31 cellular contexts compared by ENCODE assay signal in genomic region chr13:65368832-65369231, GRCh38.
DNase-seq lines count a peak whose midpoint lies in the region; TF ChIP-seq lines count a peak whose summit lies in the region.
"Had no signal": no experiment of that assay in that cellular context is flagged by ENCODE, and none has a peak within 500 bp of the region (broad histone marks: within the 10 kb centered on the region; RNA-seq: fewer than 3 reads in every experiment).

No MANE protein-coding gene starts in this region.

- TF ChIP-seq CTCF in progenitor cell of endocrine pancreas (IDR thresholded peaks at IDR 0.05; ENCODE audit: unreplicated experiment), result no peak
- TF ChIP-seq CTCF in adrenal gland (IDR thresholded peaks at IDR 0.05), result no peak

- no peak overlapping the region for H3K23ac ChIP-seq in mesendoderm (ENCODE audit: low read length)

- no peak overlapping the region for H2BK120ac ChIP-seq in mesendoderm (ENCODE audit: low read depth, low read length)

- intact Hi-C loops in adrenal gland (cut with DNase I), result no loop called here

- H3K27me3 ChIP-seq in mesendoderm (ENCODE audit: insufficient read depth, low read length, poor library complexity), result no peaks in the 10 kb centered on the region
- H3K27me3 ChIP-seq in adrenal gland, result no peaks in the 10 kb centered on the region
- H3K27me3 ChIP-seq: BE2C; BLaER1; BLaER1 treated with 17β-estradiol and CSF1 and Interleukin-3, amounts not matched to agents 10 nM and 100 nM had no signal

- H3K4me3 ChIP-seq in mesendoderm (ENCODE audit: low read length) (no peak overlapping the region), adrenal gland (no peak overlapping the region)
- H3K4me3 ChIP-seq: A549; BLaER1; BLaER1 treated with 17β-estradiol and CSF1 and Interleukin-3, amounts not matched to agents 10 nM and 100 nM had no signal

- no peaks in the 10 kb centered on the region for H3K79me1 ChIP-seq in mesendoderm (ENCODE audit: low read length)

- H3K4me1 ChIP-seq in mesendoderm (ENCODE audit: control insufficient read depth, low read depth, low read length) (no peaks in the 10 kb centered on the region), adrenal gland (replicated peaks in 1 of 2) (no peaks in the 10 kb centered on the region)
- H3K4me1 ChIP-seq: A549; BE2C; BLaER1; BLaER1 treated with 17β-estradiol and CSF1 and Interleukin-3, amounts not matched to agents 10 nM and 100 nM had no signal

- no peaks in the 10 kb centered on the region for H3K36me3 ChIP-seq in mesendoderm (ENCODE audit: control insufficient read depth, insufficient read depth, low read length)
- no peaks in the 10 kb centered on the region for H3K36me3 ChIP-seq in adrenal gland (replicated peaks in 1 of 2)
- H3K36me3 ChIP-seq: BE2C; BLaER1; BLaER1 treated with 17β-estradiol and CSF1 and Interleukin-3, amounts not matched to agents 10 nM and 100 nM had no signal

- no peak overlapping the region for H3K18ac ChIP-seq in mesendoderm (ENCODE audit: low read length)

- H3K4me3 Mint-ChIP-seq in progenitor cell of endocrine pancreas (ENCODE audit: low read depth), result no peak overlapping the region
- H3K4me3 Mint-ChIP-seq: B cell; CD14-positive monocyte; CD4-positive, alpha-beta memory T cell; CD4-positive, alpha-beta T cell; CD4-positive, CD25-positive, alpha-beta regulatory T cell; CD8-positive, alpha-beta memory T cell; CD8-positive, alpha-beta T cell had no signal

- H3K9me3 ChIP-seq in adrenal gland (replicated peaks in 1 of 3), result no peaks in the 10 kb centered on the region
- H3K9me3 ChIP-seq: A549; BE2C; BLaER1; BLaER1 treated with 17β-estradiol and CSF1 and Interleukin-3, amounts not matched to agents 10 nM and 100 nM had no signal

- no peak overlapping the region for H4K5ac ChIP-seq in mesendoderm (ENCODE audit: low read length)

- H3K9me3 Mint-ChIP-seq in progenitor cell of endocrine pancreas (ENCODE audit: low read depth), result peaks cover 7% of the 10 kb centered on the region

- H3K56ac ChIP-seq in mesendoderm (ENCODE audit: low read length), result no peak overlapping the region

- no peak overlapping the region for H3K4me2 ChIP-seq in mesendoderm (ENCODE audit: low read length)
- H3K4me2 ChIP-seq: A549; BLaER1; BLaER1 treated with 17β-estradiol and CSF1 and Interleukin-3, amounts not matched to agents 10 nM and 100 nM had no signal

- no peak overlapping the region for H2BK15ac ChIP-seq in mesendoderm (replicated peaks; ENCODE audit: low read depth)

- H3K36me3 Mint-ChIP-seq in progenitor cell of endocrine pancreas (ENCODE audit: insufficient read depth), result no peaks in the 10 kb centered on the region
- H3K36me3 Mint-ChIP-seq: CD14-positive monocyte; CD4-positive, alpha-beta memory T cell; CD4-positive, CD25-positive, alpha-beta regulatory T cell; CD8-positive, alpha-beta memory T cell; CD8-positive, alpha-beta T cell had no signal

- H3K79me2 ChIP-seq in mesendoderm (ENCODE audit: control insufficient read depth, insufficient read depth, low read length), result no peaks in the 10 kb centered on the region

- no peak for TF ChIP-seq POLR2A in adrenal gland (IDR thresholded peaks at IDR 0.05)

- H3K27me3 Mint-ChIP-seq in progenitor cell of endocrine pancreas, result no peaks in the 10 kb centered on the region
- H3K27me3 Mint-ChIP-seq: B cell; CD4-positive, alpha-beta memory T cell; CD4-positive, alpha-beta T cell; CD4-positive, CD25-positive, alpha-beta regulatory T cell; CD8-positive, alpha-beta memory T cell had no signal

- H3K27ac ChIP-seq in mesendoderm (ENCODE audit: low read depth, low read length), result no peak overlapping the region
- no peak overlapping the region for H3K27ac ChIP-seq in adrenal gland
- H3K27ac ChIP-seq: 22Rv1; A549; BLaER1; BLaER1 treated with 17β-estradiol and CSF1 and Interleukin-3, amounts not matched to agents 10 nM and 100 nM; C4-2B had no signal

- no peaks in the 10 kb centered on the region for H3K4me1 Mint-ChIP-seq in progenitor cell of endocrine pancreas (ENCODE audit: low read depth)
- H3K4me1 Mint-ChIP-seq: B cell; CD14-positive monocyte; CD4-positive, alpha-beta memory T cell; CD4-positive, CD25-positive, alpha-beta regulatory T cell; CD8-positive, alpha-beta memory T cell had no signal

- no peak overlapping the region for H2BK5ac ChIP-seq in mesendoderm (ENCODE audit: low read length)

- DNase-seq in NCI-H226 (peak; percentile 13), mesendoderm (peak; percentile 58), progenitor cell of endocrine pancreas (ENCODE audit: low spot score, unreplicated experiment) (no peak), adrenal gland (no peak)
- DNase-seq: 8988T; ACHN; AML-193; BE2C; C1 segment of cervical spinal cord; Caco-2; Calu3; CD4-positive, alpha-beta memory T cell; CD4-positive, alpha-beta T cell; CD4-positive, CD25-positive, alpha-beta regulatory T cell; CD8-positive, alpha-beta memory T cell; CD8-positive, alpha-beta T cell; COR-L47; DMS 273 treated with DMSO at 0.1 percent for 48 hours; DMS153; DMS53; DMS79; DMS79 treated with DMSO at 0.1 percent for 48 hours; DND-41; EL had no signal

- no peak overlapping the region for H3K9ac ChIP-seq in mesendoderm (ENCODE audit: low read length)
- H3K9ac ChIP-seq: BLaER1; BLaER1 treated with 17β-estradiol and CSF1 and Interleukin-3, amounts not matched to agents 10 nM and 100 nM had no signal

- H2AK5ac ChIP-seq in mesendoderm (ENCODE audit: low read length), result no peak overlapping the region

- no peak overlapping the region for H4K8ac ChIP-seq in mesendoderm (ENCODE audit: low read depth, low read length)

- WGBS in mesendoderm (ENCODE audit: extremely low coverage, insufficient coverage, low lambda C conversion rate), result no CpG with 5 or more reads among the region's 6 CpGs
- 88 to 91% (median 90%) methylated on average over 6 of the region's 6 CpGs for WGBS in adrenal gland, 4 donors

- H3K4ac ChIP-seq in mesendoderm (ENCODE audit: low read depth, low read length), result no peak overlapping the region

- H3K27ac Mint-ChIP-seq in progenitor cell of endocrine pancreas, result no peak overlapping the region
- H3K27ac Mint-ChIP-seq: B cell; CD14-positive monocyte; CD4-positive, alpha-beta memory T cell; CD4-positive, alpha-beta T cell; CD4-positive, CD25-positive, alpha-beta regulatory T cell; CD8-positive, alpha-beta memory T cell; CD8-positive, alpha-beta T cell had no signal

Comparison
In these comparisons a context has a peak if more than half of its experiments do, and no peak if none do; other contexts are left out.
1. DNase-seq: peak in NCI-H226 (single experiment) and mesendoderm (single experiment); none in progenitor cell of endocrine pancreas (single experiment) and adrenal gland (0 of 7).